In the genomic region with DNA sequence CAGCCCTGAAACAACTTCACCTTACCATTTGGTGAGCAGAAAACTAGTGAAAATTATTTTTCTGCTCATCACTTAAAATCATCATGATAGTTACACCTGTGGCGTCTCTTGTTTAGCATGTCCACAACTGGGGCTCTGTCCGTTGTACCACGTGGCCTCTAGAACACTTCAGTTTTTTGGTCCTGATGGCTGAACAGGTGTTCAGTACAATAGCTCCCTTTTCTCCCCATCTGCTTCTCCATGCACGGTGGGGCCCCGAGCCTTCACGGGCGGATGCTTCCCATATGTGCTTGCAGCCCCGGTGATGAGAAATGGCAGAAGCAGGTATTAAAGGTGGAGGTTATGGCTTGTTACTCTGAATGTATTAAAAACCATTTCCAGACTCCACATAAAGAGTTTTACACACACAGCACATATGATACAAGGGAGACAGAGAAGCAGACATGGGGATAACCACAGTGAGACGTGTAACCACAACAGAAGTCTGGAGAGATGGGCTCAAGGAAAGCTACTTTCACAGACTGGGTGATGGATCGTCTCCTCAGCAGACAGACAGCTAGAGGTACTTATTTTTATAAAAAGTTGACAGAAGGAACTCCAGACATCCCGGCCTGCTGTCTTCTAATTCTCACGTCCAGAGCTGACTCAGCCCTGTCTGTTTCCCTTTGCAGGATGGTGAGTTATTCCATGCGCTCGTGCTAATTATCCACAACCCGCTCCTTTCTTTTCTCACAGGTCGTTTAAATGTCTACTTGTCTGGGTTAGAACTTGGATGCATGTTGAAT, we compare ENCODE assay signal across 1 cellular context.
TF ChIP-seq lines count a peak whose summit lies in the region.

No MANE protein-coding gene starts in this region.

TF ChIP-seq in WTC11, 78 proteins besides CTCF, POLR2A, EP300 and RAD21 (continued from another document):
- TF ChIP-seq, protein P1, sequence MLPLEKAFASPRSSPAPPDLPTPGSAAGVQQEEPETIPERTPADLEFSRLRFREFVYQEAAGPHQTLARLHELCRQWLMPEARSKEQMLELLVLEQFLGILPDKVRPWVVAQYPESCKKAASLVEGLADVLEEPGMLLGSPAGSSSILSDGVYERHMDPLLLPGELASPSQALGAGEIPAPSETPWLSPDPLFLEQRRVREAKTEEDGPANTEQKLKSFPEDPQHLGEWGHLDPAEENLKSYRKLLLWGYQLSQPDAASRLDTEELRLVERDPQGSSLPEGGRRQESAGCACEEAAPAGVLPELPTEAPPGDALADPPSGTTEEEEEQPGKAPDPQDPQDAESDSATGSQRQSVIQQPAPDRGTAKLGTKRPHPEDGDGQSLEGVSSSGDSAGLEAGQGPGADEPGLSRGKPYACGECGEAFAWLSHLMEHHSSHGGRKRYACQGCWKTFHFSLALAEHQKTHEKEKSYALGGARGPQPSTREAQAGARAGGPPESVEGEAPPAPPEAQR (CRISPR knock-in tag; IDR thresholded peaks at IDR 0.05), result no peak
- TF ChIP-seq, protein P2, sequence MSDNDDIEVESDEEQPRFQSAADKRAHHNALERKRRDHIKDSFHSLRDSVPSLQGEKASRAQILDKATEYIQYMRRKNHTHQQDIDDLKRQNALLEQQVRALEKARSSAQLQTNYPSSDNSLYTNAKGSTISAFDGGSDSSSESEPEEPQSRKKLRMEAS (CRISPR knock-in tag; IDR thresholded peaks at IDR 0.05), result no peak
